1 cellular context compared by ENCODE assay signal in the genomic region with DNA sequence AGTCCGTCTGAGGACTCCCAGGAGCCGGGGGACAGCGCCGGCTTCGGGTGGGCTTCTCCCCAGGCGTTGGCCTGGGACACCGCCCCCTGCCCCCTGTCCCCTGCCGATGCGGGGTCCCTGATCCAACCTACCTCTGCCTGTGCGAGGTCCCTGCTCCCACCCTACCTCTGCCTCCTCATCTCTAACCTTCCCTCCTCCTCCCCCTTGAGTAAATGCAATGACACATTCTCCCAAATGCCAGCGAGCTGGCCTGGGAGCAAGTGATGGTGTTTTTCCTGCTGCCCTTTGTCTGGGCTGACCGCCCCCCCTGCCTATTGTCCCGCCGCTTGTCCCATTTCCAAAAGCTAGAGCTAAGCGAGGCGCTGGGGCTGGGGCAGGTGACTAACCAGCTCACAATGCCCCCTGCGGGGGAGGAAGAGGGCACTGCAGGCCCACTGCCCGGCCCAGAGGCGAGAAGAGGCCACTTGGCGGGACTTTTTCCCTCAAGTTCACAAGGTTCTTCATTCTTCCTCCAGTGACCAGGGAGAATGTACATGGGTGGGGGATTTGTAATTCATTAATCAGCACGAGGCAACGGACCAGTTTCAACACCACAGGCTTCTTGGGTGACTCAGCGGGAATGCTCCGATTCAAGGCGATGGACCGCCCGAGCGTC.
TF ChIP-seq lines count a peak whose summit lies in the region.

No MANE protein-coding gene starts in this region.

TF ChIP-seq in neural cell, 6 proteins besides CTCF, POLR2A, EP300 and RAD21 (continued from another document):
- TF ChIP-seq, protein P1, sequence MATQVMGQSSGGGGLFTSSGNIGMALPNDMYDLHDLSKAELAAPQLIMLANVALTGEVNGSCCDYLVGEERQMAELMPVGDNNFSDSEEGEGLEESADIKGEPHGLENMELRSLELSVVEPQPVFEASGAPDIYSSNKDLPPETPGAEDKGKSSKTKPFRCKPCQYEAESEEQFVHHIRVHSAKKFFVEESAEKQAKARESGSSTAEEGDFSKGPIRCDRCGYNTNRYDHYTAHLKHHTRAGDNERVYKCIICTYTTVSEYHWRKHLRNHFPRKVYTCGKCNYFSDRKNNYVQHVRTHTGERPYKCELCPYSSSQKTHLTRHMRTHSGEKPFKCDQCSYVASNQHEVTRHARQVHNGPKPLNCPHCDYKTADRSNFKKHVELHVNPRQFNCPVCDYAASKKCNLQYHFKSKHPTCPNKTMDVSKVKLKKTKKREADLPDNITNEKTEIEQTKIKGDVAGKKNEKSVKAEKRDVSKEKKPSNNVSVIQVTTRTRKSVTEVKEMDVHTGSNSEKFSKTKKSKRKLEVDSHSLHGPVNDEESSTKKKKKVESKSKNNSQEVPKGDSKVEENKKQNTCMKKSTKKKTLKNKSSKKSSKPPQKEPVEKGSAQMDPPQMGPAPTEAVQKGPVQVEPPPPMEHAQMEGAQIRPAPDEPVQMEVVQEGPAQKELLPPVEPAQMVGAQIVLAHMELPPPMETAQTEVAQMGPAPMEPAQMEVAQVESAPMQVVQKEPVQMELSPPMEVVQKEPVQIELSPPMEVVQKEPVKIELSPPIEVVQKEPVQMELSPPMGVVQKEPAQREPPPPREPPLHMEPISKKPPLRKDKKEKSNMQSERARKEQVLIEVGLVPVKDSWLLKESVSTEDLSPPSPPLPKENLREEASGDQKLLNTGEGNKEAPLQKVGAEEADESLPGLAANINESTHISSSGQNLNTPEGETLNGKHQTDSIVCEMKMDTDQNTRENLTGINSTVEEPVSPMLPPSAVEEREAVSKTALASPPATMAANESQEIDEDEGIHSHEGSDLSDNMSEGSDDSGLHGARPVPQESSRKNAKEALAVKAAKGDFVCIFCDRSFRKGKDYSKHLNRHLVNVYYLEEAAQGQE (IDR thresholded peaks at IDR 0.05; ENCODE audit: borderline replicate concordance), result no peak
- TF ChIP-seq POLR2AphosphoS5 (IDR thresholded peaks at IDR 0.05) (no peak), TAF1 (IDR thresholded peaks at IDR 0.05; ENCODE audit: low read depth) (no peak), SMC3 (conservative IDR thresholded peaks at IDR 0.05; ENCODE audit: poor library complexity) (no peak)
